Comparison of ENCODE assay signal across 9 cellular contexts in genomic region chrX:154017766-154018517, GRCh38. TPM values are rescaled to one million over a fixed set of nuclear protein-coding genes. Genes with fewer than 3 reads are reported as not detected.
DNase-seq lines count a peak whose midpoint lies in the region; ATAC-seq and TF ChIP-seq lines count a peak whose summit lies in the region.
"Had no signal": no experiment of that assay in that cellular context is flagged by ENCODE, and none has a peak within 500 bp of the region (broad histone marks: within the 10 kb centered on the region; RNA-seq: fewer than 3 reads in every experiment).

No MANE protein-coding gene starts in this region.

- no peak for TF ChIP-seq CTCF in CD14-positive monocyte (IDR thresholded peaks at IDR 0.05)
- TF ChIP-seq CTCF in brain microvascular endothelial cell (IDR thresholded peaks at IDR 0.05; ENCODE audit: low read depth, low read length, missing control alignments), result no peak

- DNase-seq in CD14-positive monocyte (ENCODE audit: low spot score), result no peak
- DNase-seq in Jurkat, Clone E6-1 (ENCODE audit: low read depth, low spot score), result no peak
- DNase-seq in brain microvascular endothelial cell, result no peak
- no peak for DNase-seq in natural killer cell treated with Interleukin-12 subunit alpha and Interleukin-12 subunit beta and Interleukin-15 and Interleukin-18, amount 100 ng/mL, for 72 hours (ENCODE audit: low spot score)
- DNase-seq in central memory CD4-positive, alpha-beta T cell, result no peak
- no peak for DNase-seq in stimulated activated CD4-positive, alpha-beta T cell treated with anti-CD3 and anti-CD28 coated beads, Interleukin-1b, Interleukin-23, amount 100 ng/mL, for 48 hours
- DNase-seq: activated CD4-positive, alpha-beta T cell treated with anti-CD3 and anti-CD28 coated beads, Interleukin-2, amount 50 U/mL, for 4 hours had no signal

- peak overlapping the region; percentile 74 for H3K4me3 ChIP-seq in Jurkat, Clone E6-1 (ENCODE audit: low read length)
- H3K4me3 ChIP-seq in brain microvascular endothelial cell (ENCODE audit: low read depth, low read length), result peak overlapping the region; percentile 60

- no peak for ATAC-seq in natural killer cell treated with Interleukin-12 subunit alpha and Interleukin-12 subunit beta and Interleukin-15 and Interleukin-18, amount 100 ng/mL, for 72 hours
- ATAC-seq in GM18498 (IDR thresholded peaks at IDR 0.05; ENCODE audit: unreplicated experiment) (no peak), HG03025 (IDR thresholded peaks at IDR 0.05; ENCODE audit: low FRiP score, unreplicated experiment) (no peak)

- H3K36me3 Mint-ChIP-seq in CD14-positive monocyte, result peaks cover 21 to 45% of the 10 kb centered on the region in 2 donors
- no peaks in the 10 kb centered on the region for H3K36me3 Mint-ChIP-seq in natural killer cell treated with Interleukin-12 subunit alpha and Interleukin-12 subunit beta and Interleukin-15 and Interleukin-18, amount 100 ng/mL, for 72 hours

- H3K27ac Mint-ChIP-seq in CD14-positive monocyte, result peak overlapping the region in 4 of 7 donors; percentile 35 to 95 (median 91)
- H3K27ac Mint-ChIP-seq in natural killer cell treated with Interleukin-12 subunit alpha and Interleukin-12 subunit beta and Interleukin-15 and Interleukin-18, amount 100 ng/mL, for 72 hours, result peak overlapping the region; percentile 82 to 93

- peaks cover 5% of the 10 kb centered on the region for H3K36me3 ChIP-seq in brain microvascular endothelial cell (replicated peaks)

- H3K4me1 Mint-ChIP-seq in CD14-positive monocyte, result peaks cover 26% of the 10 kb centered on the region
- H3K4me1 Mint-ChIP-seq in natural killer cell treated with Interleukin-12 subunit alpha and Interleukin-12 subunit beta and Interleukin-15 and Interleukin-18, amount 100 ng/mL, for 72 hours (ENCODE audit: low read depth in 2 of 2), result peaks cover 0 to 16% of the 10 kb centered on the region in 2 donors

- H3K27ac ChIP-seq in brain microvascular endothelial cell, result no peak overlapping the region

- H3K27me3 Mint-ChIP-seq in CD14-positive monocyte (ENCODE audit: low read depth in 3 of 3), result peaks cover 0 to 42% (median 0%) of the 10 kb centered on the region in 3 donors
- H3K27me3 Mint-ChIP-seq in natural killer cell treated with Interleukin-12 subunit alpha and Interleukin-12 subunit beta and Interleukin-15 and Interleukin-18, amount 100 ng/mL, for 72 hours, result no peaks in the 10 kb centered on the region

- H3K4me3 Mint-ChIP-seq in CD14-positive monocyte, result peak overlapping the region; percentile 86 to 94
- H3K4me3 Mint-ChIP-seq in natural killer cell treated with Interleukin-12 subunit alpha and Interleukin-12 subunit beta and Interleukin-15 and Interleukin-18, amount 100 ng/mL, for 72 hours, result peak overlapping the region; percentile 81

- intact Hi-C loops in CD14-positive monocyte (cut with micrococcal nuclease), result loop anchor here in 1 of 2 donors (10.0 kb wide), 1 partner anchor 77 kb away; the partner anchor contains the start of gene MECP2

- no peaks in the 10 kb centered on the region for H3K27me3 ChIP-seq in brain microvascular endothelial cell (replicated peaks)

- in situ Hi-C loops in brain microvascular endothelial cell (cut with HindIII; ENCODE audit: low pct_ligation_motif_present, low sequenced_read_pairs), result no loop called here

- peaks cover 0 to 7% (median 0%) of the 10 kb centered on the region in 7 donors for H3K9me3 Mint-ChIP-seq in CD14-positive monocyte
- no peaks in the 10 kb centered on the region for H3K9me3 Mint-ChIP-seq in natural killer cell treated with Interleukin-12 subunit alpha and Interleukin-12 subunit beta and Interleukin-15 and Interleukin-18, amount 100 ng/mL, for 72 hours

RNA-seq across cellular contexts. Expression of gene IRAK1, which starts 1.8 kb away (rescaled TPM):
- polyA plus RNA-seq in CD14-positive monocyte, result 10 to 100 TPM; 47.8 to 49.5 TPM
- polyA plus RNA-seq in Jurkat, Clone E6-1 (2012; ENCODE audit: insufficient read depth, insufficient read length), result 91.1 TPM
- 100 to 1,000 TPM; 136 to 258 TPM for total RNA-seq in natural killer cell treated with Interleukin-12 subunit alpha and Interleukin-12 subunit beta and Interleukin-15 and Interleukin-18, amount 100 ng/mL, for 72 hours

RNA-seq across cellular contexts. Expression of gene TMEM187, which starts 45.4 kb away (rescaled TPM):
- 1 to 10 TPM; 2.8 to 4.9 TPM for polyA plus RNA-seq in CD14-positive monocyte
- polyA plus RNA-seq in Jurkat, Clone E6-1 (2012; ENCODE audit: insufficient read depth, insufficient read length), result 13.9 TPM
- total RNA-seq in natural killer cell treated with Interleukin-12 subunit alpha and Interleukin-12 subunit beta and Interleukin-15 and Interleukin-18, amount 100 ng/mL, for 72 hours, result 1 to 10 TPM; 2.4 to 6.9 TPM

RNA-seq across cellular contexts. Expression of gene HCFC1, which starts 46.3 kb away (rescaled TPM):
- 1 to 10 TPM; 1.9 to 3.8 TPM for polyA plus RNA-seq in CD14-positive monocyte
- 43.2 TPM for polyA plus RNA-seq in Jurkat, Clone E6-1 (2012; ENCODE audit: insufficient read depth, insufficient read length)
- total RNA-seq in natural killer cell treated with Interleukin-12 subunit alpha and Interleukin-12 subunit beta and Interleukin-15 and Interleukin-18, amount 100 ng/mL, for 72 hours, result 100 to 1,000 TPM; 105 to 131 TPM
